31 cellular contexts compared by ENCODE assay signal in genomic region chr16:63612462-63613227, GRCh38.
DNase-seq lines count a peak whose midpoint lies in the region; ATAC-seq and TF ChIP-seq lines count a peak whose summit lies in the region.
"Had no signal": no experiment of that assay in that cellular context is flagged by ENCODE, and none has a peak within 500 bp of the region (broad histone marks: within the 10 kb centered on the region; RNA-seq: fewer than 3 reads in every experiment).

No MANE protein-coding gene starts in this region.

- no peak overlapping the region for H3K18ac ChIP-seq in mesenchymal stem cell (ENCODE audit: low read depth in 1 of 2, low read length in 2 of 2)

- DNase-seq in Caki2 (ENCODE audit: low read depth) (peak; percentile 11), endodermal cell (no peak), mesenchymal stem cell (no peak), activated gamma-delta T cell (lab: John Stamatoyannopoulos, UW) (no peak), RKO (ENCODE audit: low spot score) (no peak)
- DNase-seq: 8988T; ACHN; BE2C; Calu3; CD8-positive, alpha-beta memory T cell; DMS79 treated with DMSO at 0.1 percent for 48 hours; GM23248; Karpas-422; NCI-H1105; NCI-H1694; NCI-H2029 treated with DMSO at 0.1 percent for 48 hours; NCI-H2171; NCI-H226; NCI-H510A; NCI-H69; OCI-M1; Peyer's patch; SIG-M5 had no signal

- WGBS in endodermal cell (ENCODE audit: insufficient coverage in 1 of 2, insufficient read length in 1 of 2), 2 experiments: 60 to 75% methylated on average over 1 to 3 of the region's 4 CpGs
- 95% methylated on average over 2 of the region's 4 CpGs for WGBS in mesenchymal stem cell

- H2AK5ac ChIP-seq in mesenchymal stem cell (ENCODE audit: low read length, severe bottlenecking): no peak overlapping the region

- H3K36me3 ChIP-seq in HUES48 (ENCODE audit: control insufficient read depth, insufficient read depth, low read length) (no peaks in the 10 kb centered on the region), endodermal cell (ENCODE audit: control insufficient read depth, insufficient read depth, low read length) (no peaks in the 10 kb centered on the region), mesenchymal stem cell (ENCODE audit: control insufficient read depth in 1 of 2, insufficient read depth in 2 of 2, low read depth in 1 of 2, low read length in 2 of 2) (no peaks in the 10 kb centered on the region)
- H3K36me3 ChIP-seq: BE2C, Peyer's patch had no signal

- peaks cover 13% of the 10 kb centered on the region; the same call in 1 of the 2 replicates for H3K27me3 ChIP-seq in HUES48 (ENCODE audit: control insufficient read depth, insufficient read depth, low read length)
- H3K27me3 ChIP-seq in endodermal cell (ENCODE audit: control insufficient read depth, insufficient read depth, low read length, poor library complexity, severe bottlenecking): peaks cover 8% of the 10 kb centered on the region
- peaks cover 0 to 2% of the 10 kb centered on the region in 2 experiments for H3K27me3 ChIP-seq in mesenchymal stem cell (ENCODE audit: control insufficient read depth in 1 of 2, insufficient read depth in 1 of 2, low read length in 2 of 2)
- H3K27me3 ChIP-seq: BE2C, Peyer's patch had no signal

- no peaks in the 10 kb centered on the region for H3K36me3 Mint-ChIP-seq in endodermal cell (ENCODE audit: low read depth)
- H3K36me3 Mint-ChIP-seq: CD14-positive monocyte; CD8-positive, alpha-beta memory T cell had no signal

- H3K4me3 ChIP-seq in HUES48 (ENCODE audit: low read depth, low read length) (no peak overlapping the region; the same call in 1 of the 2 replicates), endodermal cell (ENCODE audit: low read length) (no peak overlapping the region), mesenchymal stem cell (ENCODE audit: insufficient read depth in 1 of 2, low read depth in 1 of 2, low read length in 2 of 2) (no peak overlapping the region)
- H3K4me3 ChIP-seq: GM23248, Peyer's patch, SK-N-MC had no signal

- no peak overlapping the region for H3K23ac ChIP-seq in mesenchymal stem cell (ENCODE audit: low read length in 2 of 2)

- no peaks in the 10 kb centered on the region for H3K79me1 ChIP-seq in mesenchymal stem cell (replicated peaks; ENCODE audit: low read length, poor library complexity, severe bottlenecking)

- H3K9ac ChIP-seq in HUES48 (ENCODE audit: low read depth, low read length) (no peak overlapping the region), endodermal cell (ENCODE audit: extremely low read depth, low read length, poor library complexity, severe bottlenecking) (no peak overlapping the region), mesenchymal stem cell (ENCODE audit: low read length) (no peak overlapping the region)
- H3K9ac ChIP-seq: GM23248 had no signal

- TF ChIP-seq CTCF in endodermal cell (conservative IDR thresholded peaks at IDR 0.05): no peak

- no peak overlapping the region for H3K14ac ChIP-seq in mesenchymal stem cell (ENCODE audit: low read length in 2 of 2)

- peak overlapping the region; percentile 24 for H2AFZ ChIP-seq in mesenchymal stem cell (ENCODE audit: low read depth, low read length)
- H2AFZ ChIP-seq: GM23248 had no signal

- no peak overlapping the region for H2BK15ac ChIP-seq in mesenchymal stem cell (ENCODE audit: low read depth, poor library complexity, severe bottlenecking)

- ATAC-seq in HG03442 (IDR thresholded peaks at IDR 0.05; ENCODE audit: unreplicated experiment) (no peak), GM21723 (IDR thresholded peaks at IDR 0.05; ENCODE audit: unreplicated experiment) (no peak)
- ATAC-seq: HCT116, HepG2 had no signal

- H3K4me1 ChIP-seq in HUES48 (ENCODE audit: control insufficient read depth, insufficient read depth, low read length) (peaks cover 23% of the 10 kb centered on the region), endodermal cell (ENCODE audit: control insufficient read depth, insufficient read depth, low read length) (no peaks in the 10 kb centered on the region), mesenchymal stem cell (ENCODE audit: control insufficient read depth, insufficient read depth, low read depth, low read length) (peaks cover 1% of the 10 kb centered on the region)
- H3K4me1 ChIP-seq: BE2C, Peyer's patch had no signal

- H3K4me2 ChIP-seq in mesenchymal stem cell (ENCODE audit: low read length, poor library complexity, severe bottlenecking): no peak overlapping the region

- H4K8ac ChIP-seq in mesenchymal stem cell (ENCODE audit: low read length): no peak overlapping the region

- H3K9me3 ChIP-seq in HUES48 (ENCODE audit: control insufficient read depth, insufficient read depth, low read length) (no peaks in the 10 kb centered on the region), endodermal cell (ENCODE audit: control insufficient read depth, low read length) (peaks cover 4% of the 10 kb centered on the region), mesenchymal stem cell (ENCODE audit: control insufficient read depth, low read length) (peaks cover 3% of the 10 kb centered on the region)
- H3K9me3 ChIP-seq: BE2C, Peyer's patch had no signal

- no peak overlapping the region for H2BK12ac ChIP-seq in mesenchymal stem cell (ENCODE audit: low read length in 2 of 2)

- no peak overlapping the region for H2BK120ac ChIP-seq in mesenchymal stem cell (ENCODE audit: low read depth, low read length)

- in situ Hi-C loops in Caki2 (cut with HindIII; ENCODE audit: low pct_unique_long_range_greater_than_20kb, low sequenced_read_pairs): no loop called here

- no peak overlapping the region for H3K27ac Mint-ChIP-seq in endodermal cell
- H3K27ac Mint-ChIP-seq: CD14-positive monocyte; CD8-positive, alpha-beta memory T cell had no signal

- no peak overlapping the region for H2BK5ac ChIP-seq in mesenchymal stem cell (ENCODE audit: low read depth, low read length, poor library complexity, severe bottlenecking)

- no peaks in the 10 kb centered on the region for H3K9me3 Mint-ChIP-seq in endodermal cell

- H3K4me3 Mint-ChIP-seq in endodermal cell: no peak overlapping the region
- H3K4me3 Mint-ChIP-seq: CD14-positive monocyte; CD8-positive, alpha-beta memory T cell had no signal

- H4K91ac ChIP-seq in mesenchymal stem cell (ENCODE audit: low read length): no peak overlapping the region

- H3K27me3 Mint-ChIP-seq in endodermal cell (ENCODE audit: insufficient read depth): peaks cover 4% of the 10 kb centered on the region
- H3K27me3 Mint-ChIP-seq: CD8-positive, alpha-beta memory T cell had no signal

- peaks cover 7% of the 10 kb centered on the region for H3K4me1 Mint-ChIP-seq in endodermal cell
- H3K4me1 Mint-ChIP-seq: CD14-positive monocyte; CD8-positive, alpha-beta memory T cell had no signal

- peak overlapping the region; percentile 69 for H3K27ac ChIP-seq in HUES48 (ENCODE audit: low read depth, low read length)
- peak overlapping the region; percentile 21 for H3K27ac ChIP-seq in endodermal cell (ENCODE audit: low read depth, low read length)
- no peak overlapping the region for H3K27ac ChIP-seq in mesenchymal stem cell (ENCODE audit: low read length, poor library complexity, severe bottlenecking)
- H3K27ac ChIP-seq: GM23248, HL-60, Peyer's patch, SK-N-MC had no signal

- no peak overlapping the region for H3K4ac ChIP-seq in mesenchymal stem cell (ENCODE audit: low read depth in 1 of 2, low read length in 2 of 2)
